1 cellular context compared by ENCODE assay signal in the genomic region with DNA sequence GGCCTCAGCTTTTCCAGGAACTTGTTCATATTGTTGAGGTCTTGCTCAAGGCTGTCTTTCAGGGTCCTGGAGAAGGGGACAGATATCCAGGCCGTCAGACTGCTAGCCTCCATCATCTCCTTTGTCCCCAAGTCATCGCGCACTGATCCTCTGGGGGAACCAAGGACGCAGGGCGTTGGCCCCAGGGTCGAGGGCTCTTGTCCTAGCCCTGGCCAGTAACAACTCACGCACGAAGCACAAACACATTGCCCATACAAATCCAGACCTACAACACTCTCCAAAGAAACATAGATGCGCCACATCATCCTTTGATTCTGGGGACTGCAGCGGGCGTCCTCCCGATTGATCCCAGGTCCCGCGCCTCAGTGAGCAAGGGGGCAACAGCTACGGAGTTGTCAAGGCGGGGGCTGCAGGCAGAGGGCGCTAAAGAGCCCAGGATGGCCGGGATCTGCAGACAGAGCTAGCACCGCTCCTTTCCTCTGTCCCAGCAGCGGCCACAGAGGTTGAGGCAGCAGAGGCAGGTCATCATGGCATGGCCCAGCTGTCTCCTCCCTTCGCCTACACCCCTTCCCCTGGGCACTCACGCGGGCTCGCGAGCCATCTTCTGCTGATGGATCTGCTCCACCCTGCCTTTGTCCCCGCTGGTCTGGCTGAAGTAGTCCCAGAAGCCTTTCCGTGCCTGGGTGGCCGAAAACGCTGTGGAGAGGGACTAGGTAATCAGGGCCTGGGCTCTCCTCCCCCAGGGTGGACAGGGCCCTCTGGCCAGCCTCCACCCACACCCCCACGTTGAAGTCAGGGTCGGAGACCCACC.
A peak's percentile ranks its signal among the peaks of the same experiment; 100 is the strongest.
TF ChIP-seq lines count a peak whose summit lies in the region.

No MANE protein-coding gene starts in this region.

TF ChIP-seq in HepG2, 621 proteins besides CTCF, POLR2A, EP300 and RAD21 (continued from another document and continues in another):
- TF ChIP-seq, protein P1, sequence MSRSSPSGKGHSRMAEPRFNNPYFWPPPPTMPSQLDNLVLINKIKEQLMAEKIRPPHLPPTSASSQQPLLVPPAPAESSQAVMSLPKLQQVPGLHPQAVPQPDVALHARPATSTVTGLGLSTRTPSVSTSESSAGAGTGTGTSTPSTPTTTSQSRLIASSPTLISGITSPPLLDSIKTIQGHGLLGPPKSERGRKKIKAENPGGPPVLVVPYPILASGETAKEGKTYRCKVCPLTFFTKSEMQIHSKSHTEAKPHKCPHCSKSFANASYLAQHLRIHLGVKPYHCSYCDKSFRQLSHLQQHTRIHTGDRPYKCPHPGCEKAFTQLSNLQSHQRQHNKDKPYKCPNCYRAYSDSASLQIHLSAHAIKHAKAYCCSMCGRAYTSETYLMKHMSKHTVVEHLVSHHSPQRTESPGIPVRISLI (CRISPR knock-in tag; IDR thresholded peaks at IDR 0.05; ENCODE audit: borderline replicate concordance), result 0 out of 2 replicates have a peak, but pooled peaks have one; percentile 27
- TF ChIP-seq ZNF224 (CRISPR knock-in tag; IDR thresholded peaks at IDR 0.05) (no peak), ZNF761 (CRISPR knock-in tag; conservative IDR thresholded peaks at IDR 0.05) (no peak), NR2C2 (CRISPR knock-in tag; IDR thresholded peaks at IDR 0.05; ENCODE audit: borderline replicate concordance) (peak; percentile 58; the same call in 1 of the 2 replicates), SOX5 (CRISPR knock-in tag; IDR thresholded peaks at IDR 0.05; ENCODE audit: borderline replicate concordance) (peak; percentile 50; the same call in 1 of the 2 replicates), KLF13 (CRISPR knock-in tag; IDR thresholded peaks at IDR 0.05) (0 out of 2 replicates have a peak, but pooled peaks have one; percentile 57), ZBTB7A (CRISPR knock-in tag; IDR thresholded peaks at IDR 0.05) (0 out of 2 replicates have a peak, but pooled peaks have one; percentile 21), ZNF589 (CRISPR knock-in tag; conservative IDR thresholded peaks at IDR 0.05) (0 out of 2 replicates have a peak, but pooled peaks have one; percentile 54), ZNF451 (CRISPR knock-in tag; IDR thresholded peaks at IDR 0.05) (peak; percentile 57; the same call in 1 of the 2 replicates), NR2F6 (IDR thresholded peaks at IDR 0.05) (peak; percentile 52; the same call in 1 of the 2 replicates), NR2F6 (CRISPR knock-in tag; IDR thresholded peaks at IDR 0.05) (peak; percentile 70), MYC (CRISPR knock-in tag; IDR thresholded peaks at IDR 0.05; ENCODE audit: borderline replicate concordance) (peak; percentile 77; the same call in 1 of the 2 replicates), KDM1A (CRISPR knock-in tag; IDR thresholded peaks at IDR 0.05) (no peak), TGIF2 (CRISPR knock-in tag; IDR thresholded peaks at IDR 0.05) (peak; percentile 71), ZNF513 (CRISPR knock-in tag; conservative IDR thresholded peaks at IDR 0.05) (0 out of 2 replicates have a peak, but pooled peaks have one; percentile 94), RXRB (CRISPR knock-in tag; IDR thresholded peaks at IDR 0.05; ENCODE audit: borderline replicate concordance) (peak; percentile 36), ZNF329 (CRISPR knock-in tag; IDR thresholded peaks at IDR 0.05; ENCODE audit: low read depth) (no peak), MATR3 (CRISPR knock-in tag; IDR thresholded peaks at IDR 0.05) (no peak), MXI1 (IDR thresholded peaks at IDR 0.05; ENCODE audit: borderline replicate concordance, low read depth, low read length) (peak; percentile 63; the same call in 2 of the 3 replicates), ZNF782 (CRISPR knock-in tag; IDR thresholded peaks at IDR 0.05; ENCODE audit: borderline replicate concordance) (peak; percentile 86; the same call in 1 of the 2 replicates), LCORL (IDR thresholded peaks at IDR 0.05) (no peak), LCORL (CRISPR knock-in tag; IDR thresholded peaks at IDR 0.05) (peak; percentile 84; the same call in 1 of the 2 replicates), POLR2G (IDR thresholded peaks at IDR 0.05; ENCODE audit: low read depth, low read length) (peak; percentile 76), BORCS8-MEF2B (CRISPR knock-in tag; IDR thresholded peaks at IDR 0.05) (peak; percentile 82), SMAD3 (CRISPR knock-in tag; IDR thresholded peaks at IDR 0.05) (peak; percentile 70; the same call in 1 of the 2 replicates), HNRNPL (IDR thresholded peaks at IDR 0.05; ENCODE audit: low read depth, low read length) (peak; percentile 89), AGO2 (optimal IDR thresholded peaks at IDR 0.05; ENCODE audit: low read depth, low read length) (peak; percentile 94), HIVEP1 (CRISPR knock-in tag; IDR thresholded peaks at IDR 0.05) (peak; percentile 31; the same call in 1 of the 2 replicates), ZFP90 (CRISPR knock-in tag; IDR thresholded peaks at IDR 0.05; ENCODE audit: borderline replicate concordance) (peak; percentile 63; the same call in 1 of the 2 replicates), GATAD2A (CRISPR knock-in tag; IDR thresholded peaks at IDR 0.05) (peak; percentile 80), TFDP1 (CRISPR knock-in tag; IDR thresholded peaks at IDR 0.05; ENCODE audit: borderline replicate concordance) (no peak), ISL2 (CRISPR knock-in tag; IDR thresholded peaks at IDR 0.05) (peak; percentile 33; the same call in 1 of the 2 replicates), ZBTB7B (CRISPR knock-in tag; IDR thresholded peaks at IDR 0.05) (peak; percentile 73)
- TF ChIP-seq, protein P2, sequence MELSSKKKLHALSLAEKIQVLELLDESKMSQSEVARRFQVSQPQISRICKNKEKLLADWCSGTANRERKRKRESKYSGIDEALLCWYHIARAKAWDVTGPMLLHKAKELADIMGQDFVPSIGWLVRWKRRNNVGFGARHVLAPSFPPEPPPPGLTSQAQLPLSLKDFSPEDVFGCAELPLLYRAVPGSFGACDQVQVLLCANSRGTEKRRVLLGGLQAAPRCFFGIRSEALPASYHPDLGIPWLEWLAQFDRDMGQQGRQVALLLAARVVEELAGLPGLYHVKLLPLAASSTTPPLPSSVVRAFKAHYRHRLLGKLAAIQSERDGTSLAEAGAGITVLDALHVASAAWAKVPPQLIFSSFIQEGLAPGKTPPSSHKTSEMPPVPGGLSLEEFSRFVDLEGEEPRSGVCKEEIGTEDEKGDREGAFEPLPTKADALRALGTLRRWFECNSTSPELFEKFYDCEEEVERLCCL (CRISPR knock-in tag; IDR thresholded peaks at IDR 0.05; ENCODE audit: borderline replicate concordance), result 0 out of 2 replicates have a peak, but pooled peaks have one; percentile 78
- TF ChIP-seq, protein P3, sequence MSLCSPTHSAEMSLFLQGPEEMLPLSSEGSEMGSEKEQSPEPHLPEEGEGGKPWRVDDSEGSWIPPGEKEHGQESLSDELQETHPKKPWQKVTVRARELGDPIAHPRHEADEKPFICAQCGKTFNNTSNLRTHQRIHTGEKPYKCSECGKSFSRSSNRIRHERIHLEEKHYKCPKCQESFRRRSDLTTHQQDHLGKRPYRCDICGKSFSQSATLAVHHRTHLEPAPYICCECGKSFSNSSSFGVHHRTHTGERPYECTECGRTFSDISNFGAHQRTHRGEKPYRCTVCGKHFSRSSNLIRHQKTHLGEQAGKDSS (CRISPR knock-in tag; IDR thresholded peaks at IDR 0.05; ENCODE audit: borderline replicate concordance, low read depth), result peak; percentile 65; the same call in 1 of the 2 replicates
- TF ChIP-seq, protein P4, sequence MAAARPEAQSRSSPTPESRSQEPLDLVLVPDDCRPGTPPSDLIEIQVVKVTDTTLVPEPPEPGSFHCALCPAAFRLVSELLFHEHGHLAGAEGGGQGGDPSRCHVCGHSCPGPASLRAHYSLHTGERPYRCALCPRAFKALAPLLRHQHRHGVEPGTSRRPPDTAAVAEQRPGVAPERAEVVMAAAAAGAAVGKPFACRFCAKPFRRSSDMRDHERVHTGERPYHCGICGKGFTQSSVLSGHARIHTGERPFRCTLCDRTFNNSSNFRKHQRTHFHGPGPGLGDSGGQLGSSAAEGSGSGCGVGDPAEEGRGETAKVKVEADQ (CRISPR knock-in tag; IDR thresholded peaks at IDR 0.05; ENCODE audit: borderline replicate concordance), result peak; percentile 39; the same call in 1 of the 2 replicates
- TF ChIP-seq, protein P5, sequence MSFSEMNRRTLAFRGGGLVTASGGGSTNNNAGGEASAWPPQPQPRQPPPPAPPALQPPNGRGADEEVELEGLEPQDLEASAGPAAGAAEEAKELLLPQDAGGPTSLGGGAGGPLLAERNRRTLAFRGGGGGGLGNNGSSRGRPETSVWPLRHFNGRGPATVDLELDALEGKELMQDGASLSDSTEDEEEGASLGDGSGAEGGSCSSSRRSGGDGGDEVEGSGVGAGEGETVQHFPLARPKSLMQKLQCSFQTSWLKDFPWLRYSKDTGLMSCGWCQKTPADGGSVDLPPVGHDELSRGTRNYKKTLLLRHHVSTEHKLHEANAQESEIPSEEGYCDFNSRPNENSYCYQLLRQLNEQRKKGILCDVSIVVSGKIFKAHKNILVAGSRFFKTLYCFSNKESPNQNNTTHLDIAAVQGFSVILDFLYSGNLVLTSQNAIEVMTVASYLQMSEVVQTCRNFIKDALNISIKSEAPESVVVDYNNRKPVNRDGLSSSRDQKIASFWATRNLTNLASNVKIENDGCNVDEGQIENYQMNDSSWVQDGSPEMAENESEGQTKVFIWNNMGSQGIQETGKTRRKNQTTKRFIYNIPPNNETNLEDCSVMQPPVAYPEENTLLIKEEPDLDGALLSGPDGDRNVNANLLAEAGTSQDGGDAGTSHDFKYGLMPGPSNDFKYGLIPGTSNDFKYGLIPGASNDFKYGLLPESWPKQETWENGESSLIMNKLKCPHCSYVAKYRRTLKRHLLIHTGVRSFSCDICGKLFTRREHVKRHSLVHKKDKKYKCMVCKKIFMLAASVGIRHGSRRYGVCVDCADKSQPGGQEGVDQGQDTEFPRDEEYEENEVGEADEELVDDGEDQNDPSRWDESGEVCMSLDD (CRISPR knock-in tag; IDR thresholded peaks at IDR 0.05; ENCODE audit: borderline replicate concordance), result peak; percentile 35; the same call in 1 of the 2 replicates
- TF ChIP-seq, protein P6, sequence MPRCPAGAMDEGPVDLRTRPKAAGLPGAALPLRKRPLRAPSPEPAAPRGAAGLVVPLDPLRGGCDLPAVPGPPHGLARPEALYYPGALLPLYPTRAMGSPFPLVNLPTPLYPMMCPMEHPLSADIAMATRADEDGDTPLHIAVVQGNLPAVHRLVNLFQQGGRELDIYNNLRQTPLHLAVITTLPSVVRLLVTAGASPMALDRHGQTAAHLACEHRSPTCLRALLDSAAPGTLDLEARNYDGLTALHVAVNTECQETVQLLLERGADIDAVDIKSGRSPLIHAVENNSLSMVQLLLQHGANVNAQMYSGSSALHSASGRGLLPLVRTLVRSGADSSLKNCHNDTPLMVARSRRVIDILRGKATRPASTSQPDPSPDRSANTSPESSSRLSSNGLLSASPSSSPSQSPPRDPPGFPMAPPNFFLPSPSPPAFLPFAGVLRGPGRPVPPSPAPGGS (CRISPR knock-in tag; IDR thresholded peaks at IDR 0.05), result 0 out of 2 replicates have a peak, but pooled peaks have one; percentile 36
- TF ChIP-seq, protein P7, sequence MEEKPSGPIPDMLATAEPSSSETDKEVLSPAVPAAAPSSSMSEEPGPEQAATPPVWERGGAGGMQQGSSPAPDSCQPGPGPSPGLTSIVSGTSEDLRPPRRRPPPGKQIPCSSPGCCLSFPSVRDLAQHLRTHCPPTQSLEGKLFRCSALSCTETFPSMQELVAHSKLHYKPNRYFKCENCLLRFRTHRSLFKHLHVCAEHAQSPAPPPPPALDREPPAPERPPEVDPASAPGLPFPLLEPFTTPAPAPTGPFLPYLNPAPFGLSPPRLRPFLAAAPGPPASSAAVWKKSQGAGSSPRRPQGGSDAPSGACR (CRISPR knock-in tag; IDR thresholded peaks at IDR 0.05), result peak; percentile 81
